Comparison of ENCODE assay signal across 27 cellular contexts in the genomic region with DNA sequence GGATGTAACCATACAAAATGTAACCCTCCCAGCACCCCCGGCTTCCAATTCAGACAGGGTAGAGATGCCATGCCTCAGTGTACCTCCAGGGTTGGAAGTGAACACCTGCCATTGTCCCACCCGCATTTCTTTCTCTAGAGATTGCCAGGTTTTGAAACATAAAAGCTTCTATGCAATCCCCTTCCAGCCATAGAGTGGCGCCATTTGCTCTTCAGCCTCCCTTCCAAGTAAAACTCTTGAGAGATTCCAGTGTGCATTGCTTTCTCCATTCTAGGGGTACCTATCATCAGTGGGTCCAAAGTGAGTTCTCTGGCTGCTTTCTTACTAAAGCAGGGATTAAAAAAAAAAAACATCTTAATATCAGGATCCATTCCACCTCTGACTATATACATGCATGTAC.
"Had no signal": no experiment of that assay in that cellular context is flagged by ENCODE, and none has a peak within 500 bp of the region (broad histone marks: within the 10 kb centered on the region; RNA-seq: fewer than 3 reads in every experiment).

No MANE protein-coding gene starts in this region.

- H3K4me3 ChIP-seq: dorsolateral prefrontal cortex, heart right ventricle, left lung, mucosa of descending colon, right lobe of liver, thyroid gland had no signal

- H3K27ac ChIP-seq: dorsolateral prefrontal cortex, epithelial cell of prostate, heart right ventricle, left lung, parathyroid adenoma, right lobe of liver, thyroid gland had no signal

- H3K9me3 Mint-ChIP-seq: natural killer cell treated with Interleukin-12 subunit alpha and Interleukin-12 subunit beta and Interleukin-15 and Interleukin-18, amount 100 ng/mL, for 72 hours had no signal

- H3K36me3 Mint-ChIP-seq: mesothelial cell of epicardium; naive B cell; natural killer cell treated with Interleukin-12 subunit alpha and Interleukin-12 subunit beta and Interleukin-15 and Interleukin-18, amount 100 ng/mL, for 72 hours had no signal

- H2AFZ ChIP-seq: parathyroid adenoma had no signal

- H3K36me3 ChIP-seq: heart right ventricle, left lung, right lobe of liver, thyroid gland had no signal

- H3K4me3 Mint-ChIP-seq: mesothelial cell of epicardium; naive B cell; natural killer cell treated with Interleukin-12 subunit alpha and Interleukin-12 subunit beta and Interleukin-15 and Interleukin-18, amount 100 ng/mL, for 72 hours; neural crest cell; stimulated activated naive CD8-positive, alpha-beta T cell treated with anti-CD3 and anti-CD28 coated beads, Interleukin-15, amount 100 ng/mL, for 72 hours had no signal

- ATAC-seq: esophagus mucosa; heart right ventricle; left cardiac atrium; left lung; mucosa of descending colon; right lobe of liver; stimulated activated naive CD8-positive, alpha-beta T cell treated with anti-CD3 and anti-CD28 coated beads, Interleukin-15, amount 100 ng/mL, for 72 hours had no signal

- H3K27ac Mint-ChIP-seq: mesothelial cell of epicardium; natural killer cell treated with Interleukin-12 subunit alpha and Interleukin-12 subunit beta and Interleukin-15 and Interleukin-18, amount 100 ng/mL, for 72 hours; progenitor cell of endocrine pancreas; stimulated activated naive CD8-positive, alpha-beta T cell treated with anti-CD3 and anti-CD28 coated beads, Interleukin-15, amount 100 ng/mL, for 72 hours had no signal

- DNase-seq: dorsolateral prefrontal cortex; effector CD4-positive, alpha-beta T cell; foreskin melanocyte; glutamatergic neuron; heart right ventricle; hippocampal formation; left cardiac atrium; left lung; mesenchymal stem cell; mucosa of descending colon; naive B cell; right lobe of liver; small intestine; stimulated activated CD4-positive, alpha-beta T cell treated with anti-CD3 and anti-CD28 coated beads, Interleukin-15, amount 100 ng/mL, for 24 hours; stimulated activated CD4-positive, alpha-beta T cell treated with anti-CD3 and anti-CD28 coated beads, Interleukin-4, amount 100 ng/mL, for 1 hour; stimulated activated CD8-positive, alpha-beta memory T cell treated with anti-CD3 and anti-CD28 coated beads, Interleukin-4, amount 100 ng/mL, for 48 hours; stimulated activated naive CD4-positive, alpha-beta T cell; stimulated activated naive CD8-positive, alpha-beta T cell treated with anti-CD3 and anti-CD28 coated beads, Interleukin-15, amount 100 ng/mL, for 72 hours; thyroid gland; trophoblast cell had no signal

- H3K27me3 Mint-ChIP-seq: progenitor cell of endocrine pancreas had no signal

- H3K9ac ChIP-seq: parathyroid adenoma had no signal

- H3K27me3 ChIP-seq: right lobe of liver, thyroid gland had no signal

- H3K9me3 ChIP-seq: mucosa of descending colon, right lobe of liver, thyroid gland had no signal

- H3K4me1 Mint-ChIP-seq: mesothelial cell of epicardium; naive B cell; neural crest cell; stimulated activated naive CD8-positive, alpha-beta T cell treated with anti-CD3 and anti-CD28 coated beads, Interleukin-15, amount 100 ng/mL, for 72 hours had no signal

- H3K79me2 ChIP-seq: parathyroid adenoma had no signal

- H3K4me1 ChIP-seq: heart right ventricle, left lung, parathyroid adenoma, right lobe of liver, thyroid gland had no signal
